In the genomic region with DNA sequence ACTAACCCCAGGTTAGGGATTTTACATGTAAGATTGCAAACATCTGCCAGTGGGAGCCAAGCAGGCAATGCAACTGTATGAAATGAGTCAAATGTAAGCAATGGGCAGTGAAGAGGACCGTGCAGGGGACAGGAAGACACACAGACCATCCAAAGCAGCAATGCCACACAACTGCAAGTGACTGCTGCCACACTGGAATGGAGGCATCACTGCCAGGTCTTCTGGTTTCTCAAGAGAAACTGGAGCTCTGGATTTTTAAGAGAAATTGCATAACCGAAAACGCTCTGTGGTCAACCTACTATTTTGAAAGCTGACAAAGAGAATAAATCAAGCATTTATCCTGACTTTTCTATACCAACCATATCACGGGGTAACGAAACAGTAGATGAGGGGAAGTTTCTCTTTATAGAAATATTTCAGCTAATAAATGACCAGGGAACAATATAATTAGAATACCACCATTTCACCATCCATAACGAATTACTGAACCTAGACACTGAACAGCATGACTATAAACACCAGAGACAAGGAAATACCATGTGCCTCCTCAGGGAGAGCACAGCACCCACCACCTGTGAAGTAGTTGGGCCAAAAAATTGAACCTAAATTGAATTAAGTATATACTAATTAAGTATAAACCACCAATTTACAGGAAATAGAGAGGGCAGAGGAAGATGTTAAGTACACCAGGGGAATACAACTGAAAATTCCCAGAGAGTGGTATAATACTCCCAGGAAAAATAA, we compare ENCODE assay signal across 18 cellular contexts. TPM values are rescaled to one million over a fixed set of nuclear protein-coding genes. Genes with fewer than 3 reads are reported as not detected.
A peak's percentile ranks its signal among the peaks of the same experiment; 100 is the strongest.
DNase-seq lines count a peak whose midpoint lies in the region; ATAC-seq, FAIRE-seq and TF ChIP-seq lines count a peak whose summit lies in the region.
"Had no signal": no experiment of that assay in that cellular context is flagged by ENCODE, and none has a peak within 500 bp of the region (broad histone marks: within the 10 kb centered on the region; RNA-seq: fewer than 3 reads in every experiment).

No MANE protein-coding gene starts in this region.

- H3K4me2 ChIP-seq in BLaER1 (peak overlapping the region; percentile 51), mesendoderm (ENCODE audit: low read length) (no peak overlapping the region)

- peaks cover 84% of the 10 kb centered on the region for H4K20me1 ChIP-seq in BLaER1

- H2BK15ac ChIP-seq in mesendoderm (replicated peaks; ENCODE audit: low read depth) = no peak overlapping the region

- FAIRE-seq in kidney (lab: Jason Lieb, UNC) = no peak

- H2AK5ac ChIP-seq in mesendoderm (ENCODE audit: low read length) = no peak overlapping the region

- H4K5ac ChIP-seq in mesendoderm (ENCODE audit: low read length) = no peak overlapping the region

- H3K9ac ChIP-seq in BLaER1 (no peak overlapping the region), kidney (ENCODE audit: low read length in 2 of 2) (peak overlapping the region in 1 of 2 donors; percentile 4), mesendoderm (ENCODE audit: low read length) (no peak overlapping the region)

- H3K27ac Mint-ChIP-seq in stimulated activated naive B cell treated with anti-CD40 and anti-IgM and Interleukin-4, amounts not matched to agents 10 μg/mL and 1 μg/mL and 100 μg/mL, for 72 hours = no peak overlapping the region
- H3K27ac Mint-ChIP-seq: activated CD8-positive, alpha-beta T cell treated with anti-CD3 and anti-CD28 coated beads for 36 hours; progenitor cell of endocrine pancreas had no signal

- H3K27me3 Mint-ChIP-seq in stimulated activated naive B cell treated with anti-CD40 and anti-IgM and Interleukin-4, amounts not matched to agents 10 μg/mL and 1 μg/mL and 100 μg/mL, for 72 hours = no peaks in the 10 kb centered on the region
- H3K27me3 Mint-ChIP-seq: activated CD8-positive, alpha-beta T cell treated with anti-CD3 and anti-CD28 coated beads for 36 hours; CD4-positive, CD25-positive, alpha-beta regulatory T cell; progenitor cell of endocrine pancreas had no signal

- peaks cover 78% of the 10 kb centered on the region for H3K4me1 ChIP-seq in BLaER1
- peaks cover 27 to 56% of the 10 kb centered on the region in 2 donors for H3K4me1 ChIP-seq in kidney (ENCODE audit: control insufficient read depth in 1 of 2, insufficient read depth in 1 of 2, low read depth in 1 of 2, low read length in 2 of 2)
- peaks cover 9% of the 10 kb centered on the region for H3K4me1 ChIP-seq in mesendoderm (ENCODE audit: control insufficient read depth, low read depth, low read length)

- H3K4ac ChIP-seq in mesendoderm (ENCODE audit: low read depth, low read length) = no peak overlapping the region

- no CpG with 5 or more reads among the region's 6 CpGs for WGBS in mesendoderm (ENCODE audit: extremely low coverage, insufficient coverage, low lambda C conversion rate)

- no peaks in the 10 kb centered on the region for H3K9me3 Mint-ChIP-seq in stimulated activated naive B cell treated with anti-CD40 and anti-IgM and Interleukin-4, amounts not matched to agents 10 μg/mL and 1 μg/mL and 100 μg/mL, for 72 hours
- H3K9me3 Mint-ChIP-seq: activated CD8-positive, alpha-beta T cell treated with anti-CD3 and anti-CD28 coated beads for 36 hours had no signal

- no peak for TF ChIP-seq CTCF in kidney (IDR thresholded peaks at IDR 0.05; ENCODE audit: borderline replicate concordance, extremely low read depth, insufficient read depth)

- no peaks in the 10 kb centered on the region for H3K27me3 ChIP-seq in BLaER1
- H3K27me3 ChIP-seq in mesendoderm (ENCODE audit: insufficient read depth, low read length, poor library complexity) = no peaks in the 10 kb centered on the region
- H3K27me3 ChIP-seq: esophagus muscularis mucosa had no signal

- peaks cover 20% of the 10 kb centered on the region for H3K79me1 ChIP-seq in mesendoderm (ENCODE audit: low read length)

- peaks cover 44 to 82% of the 10 kb centered on the region in 2 donors for H3K4me1 Mint-ChIP-seq in stimulated activated naive B cell treated with anti-CD40 and anti-IgM and Interleukin-4, amounts not matched to agents 10 μg/mL and 1 μg/mL and 100 μg/mL, for 72 hours

- H3K36me3 ChIP-seq in BLaER1 = peaks cover 77% of the 10 kb centered on the region
- peaks cover 3 to 21% of the 10 kb centered on the region in 2 donors for H3K36me3 ChIP-seq in kidney (ENCODE audit: control insufficient read depth in 1 of 2, insufficient read depth in 2 of 2, low read length in 2 of 2)
- H3K36me3 ChIP-seq in mesendoderm (ENCODE audit: control insufficient read depth, insufficient read depth, low read length) = no peaks in the 10 kb centered on the region

- H3K36me3 Mint-ChIP-seq in stimulated activated naive B cell treated with anti-CD40 and anti-IgM and Interleukin-4, amounts not matched to agents 10 μg/mL and 1 μg/mL and 100 μg/mL, for 72 hours = peaks cover 34 to 60% of the 10 kb centered on the region in 2 donors

- H3K18ac ChIP-seq in mesendoderm (ENCODE audit: low read length) = no peak overlapping the region

- H3K27ac ChIP-seq in BLaER1 (no peak overlapping the region), kidney (ENCODE audit: low read depth in 2 of 2, low read length in 2 of 2) (peak overlapping the region in 1 of 2 donors; percentile 40), mesendoderm (ENCODE audit: low read depth, low read length) (no peak overlapping the region)
- H3K27ac ChIP-seq: esophagus muscularis mucosa had no signal

- intact Hi-C loops in kidney (cut with DNase I) = no loop called here

- no peak overlapping the region for H2BK5ac ChIP-seq in mesendoderm (ENCODE audit: low read length)

- no peak overlapping the region for H3K56ac ChIP-seq in mesendoderm (ENCODE audit: low read length)

- H3K23ac ChIP-seq in mesendoderm (ENCODE audit: low read length) = no peak overlapping the region

- peak; percentile 43 for DNase-seq in H4 (ENCODE audit: low spot score)
- peak; percentile 73 for DNase-seq in SKM-1 treated with dmso at 0.1 percent for 144 hours (lab: John Stamatoyannopoulos, UW; ENCODE audit: unreplicated experiment)
- DNase-seq in kidney = no peak
- DNase-seq in stimulated activated naive B cell treated with anti-CD40 and anti-IgM and Interleukin-4, amounts not matched to agents 10 μg/mL and 1 μg/mL and 100 μg/mL, for 72 hours = no peak
- DNase-seq in HCEC 1CT = no peak
- no peak for DNase-seq in mesendoderm
- DNase-seq: activated CD8-positive, alpha-beta T cell treated with anti-CD3 and anti-CD28 coated beads for 36 hours; activated naive CD4-positive, alpha-beta T cell treated with Interleukin-2 at 50 U/mL for 16 hours; CD4-positive, CD25-positive, alpha-beta regulatory T cell; cerebellar nuclear complex; midbrain; NCI-H2081; stimulated activated naive CD4-positive, alpha-beta T cell treated with Interleukin-2 at 50 U/mL for 16 hours; T-helper 2 cell had no signal

- H3K9me3 ChIP-seq in BLaER1 (no peaks in the 10 kb centered on the region), kidney (ENCODE audit: control insufficient read depth in 1 of 2, low read length in 2 of 2) (no peaks in the 10 kb centered on the region)
- H3K9me3 ChIP-seq: esophagus muscularis mucosa had no signal

- H2BK120ac ChIP-seq in mesendoderm (ENCODE audit: low read depth, low read length) = no peak overlapping the region

- peak overlapping the region in 1 of 2 donors; percentile 53 for H3K4me3 Mint-ChIP-seq in stimulated activated naive B cell treated with anti-CD40 and anti-IgM and Interleukin-4, amounts not matched to agents 10 μg/mL and 1 μg/mL and 100 μg/mL, for 72 hours
- H3K4me3 Mint-ChIP-seq: activated CD8-positive, alpha-beta T cell treated with anti-CD3 and anti-CD28 coated beads for 36 hours had no signal

- H3K79me2 ChIP-seq in mesendoderm (ENCODE audit: control insufficient read depth, insufficient read depth, low read length) = peaks cover 66% of the 10 kb centered on the region

- H4K8ac ChIP-seq in mesendoderm (ENCODE audit: low read depth, low read length) = no peak overlapping the region

- ATAC-seq in stimulated activated naive B cell treated with anti-CD40 and anti-IgM and Interleukin-4, amounts not matched to agents 10 μg/mL and 1 μg/mL and 100 μg/mL, for 72 hours (replicated peaks) = no peak
- ATAC-seq in HG02840 (IDR thresholded peaks at IDR 0.05; ENCODE audit: low FRiP score, unreplicated experiment) = no peak
- ATAC-seq: activated CD8-positive, alpha-beta T cell treated with anti-CD3 and anti-CD28 coated beads for 36 hours had no signal

- no peak overlapping the region for H3K4me3 ChIP-seq in BLaER1
- H3K4me3 ChIP-seq in kidney (ENCODE audit: low read length in 2 of 2) = peak overlapping the region; percentile 22 to 44
- H3K4me3 ChIP-seq in mesendoderm (ENCODE audit: low read length) = no peak overlapping the region
- H3K4me3 ChIP-seq: esophagus muscularis mucosa had no signal

RNA-seq across cellular contexts. Expression of a gene that starts 4.4 kb away (rescaled TPM):
- total RNA-seq in H4 (2014; rRNA removed; shearing (Covaris generic)) = 178 and 192 TPM in 2 replicates
- 172 TPM for total RNA-seq in kidney
- 334 TPM for polyA plus RNA-seq in kidney (ENCODE audit: insufficient read depth, low read depth, low replicate concordance)
- polyA plus RNA-seq in mesendoderm (2013, experiment 1 of 2) = 101 TPM
- polyA plus RNA-seq in mesendoderm (2013, experiment 2 of 2) = 105 TPM

RNA-seq across cellular contexts. Expression of a gene that starts 48.7 kb away (rescaled TPM):
- total RNA-seq in H4 (2014; rRNA removed; shearing (Covaris generic)) = 3.9 and 5.8 TPM in 2 replicates
- 4.9 TPM for total RNA-seq in kidney
- 7.5 TPM for polyA plus RNA-seq in kidney (ENCODE audit: insufficient read depth, low read depth, low replicate concordance)
- polyA plus RNA-seq in mesendoderm (2013, experiment 1 of 2) = 0.15 TPM
- 0.36 TPM for polyA plus RNA-seq in mesendoderm (2013, experiment 2 of 2)

Comparison
In these comparisons a context has a peak if more than half of its experiments do, and no peak if none do; other contexts are left out.
1. H3K4me3 ChIP-seq: peak in kidney (2 of 2); none in BLaER1 (single experiment) and mesendoderm (single experiment).
2. DNase-seq: peak in H4 (single experiment) and SKM-1 treated with dmso at 0.1 percent for 144 hours (single experiment); none in kidney (single experiment), stimulated activated naive B cell treated with anti-CD40 and anti-IgM and Interleukin-4, amounts not matched to agents 10 μg/mL and 1 μg/mL and 100 μg/mL, for 72 hours (single experiment), HCEC 1CT (single experiment) and mesendoderm (single experiment).